In genomic region chr10:8092428-8092827, GRCh38 we compare ENCODE assay signal across 16 cellular contexts. TPM values are rescaled to one million over a fixed set of nuclear protein-coding genes. Genes with fewer than 3 reads are reported as not detected.
DNase-seq lines count a peak whose midpoint lies in the region; ATAC-seq and TF ChIP-seq lines count a peak whose summit lies in the region.
"Had no signal": no experiment of that assay in that cellular context is flagged by ENCODE, and none has a peak within 500 bp of the region (broad histone marks: within the 10 kb centered on the region; RNA-seq: fewer than 3 reads in every experiment).

No MANE protein-coding gene starts in this region.

- H3K9me3 ChIP-seq in mammary epithelial cell (replicated peaks; ENCODE audit: insufficient read depth, low read length) (no peaks in the 10 kb centered on the region), trophoblast cell (ENCODE audit: insufficient read depth, low read depth, low read length) (no peaks in the 10 kb centered on the region)
- H3K9me3 ChIP-seq: A549, HAP-1 had no signal

- 87% methylated on average over 2 of the region's 2 CpGs for WGBS in mammary epithelial cell (ENCODE audit: low coverage, missing lambda C conversion rate)
- no CpG with 5 or more reads among the region's 2 CpGs for WGBS in trophoblast cell (ENCODE audit: extremely low coverage, insufficient coverage, insufficient read length)

- no peak overlapping the region for H2AK5ac ChIP-seq in trophoblast cell (ENCODE audit: low read length)

- H3K27me3 Mint-ChIP-seq in T-helper 1 cell treated with Interleukin-12 subunit alpha and Interleukin-12 subunit beta and Interleukin-4 antibody, amounts not matched to agents 30 μg/mL and 1 μg/mL, for 36 hours (ENCODE audit: low read depth) = no peaks in the 10 kb centered on the region
- no peaks in the 10 kb centered on the region for H3K27me3 Mint-ChIP-seq in MCF 10A (ENCODE audit: insufficient read depth, unreplicated experiment)
- H3K27me3 Mint-ChIP-seq: CD4-positive, alpha-beta memory T cell had no signal

- no peak overlapping the region for H3K4me3 Mint-ChIP-seq in T-helper 1 cell treated with Interleukin-12 subunit alpha and Interleukin-12 subunit beta and Interleukin-4 antibody, amounts not matched to agents 30 μg/mL and 1 μg/mL, for 36 hours
- no peak overlapping the region for H3K4me3 Mint-ChIP-seq in MCF 10A (ENCODE audit: unreplicated experiment)
- H3K4me3 Mint-ChIP-seq: CD4-positive, alpha-beta memory T cell had no signal

- no peaks in the 10 kb centered on the region for H3K27me3 ChIP-seq in mammary epithelial cell (ENCODE audit: insufficient read depth, low read length)
- H3K27me3 ChIP-seq in trophoblast cell (ENCODE audit: insufficient read depth, low read length) = no peaks in the 10 kb centered on the region

- H2AFZ ChIP-seq in mammary epithelial cell (ENCODE audit: low read depth, low read length) (no peak overlapping the region), trophoblast cell (ENCODE audit: insufficient read depth, low read length, poor library complexity) (no peak overlapping the region)

- H3K4me1 ChIP-seq in mammary epithelial cell (ENCODE audit: insufficient read depth, low read length) (no peaks in the 10 kb centered on the region), trophoblast cell (ENCODE audit: control insufficient read depth in 1 of 2, insufficient read depth in 2 of 2, low read length in 2 of 2) (peaks cover 9 to 10% of the 10 kb centered on the region in 2 experiments)
- H3K4me1 ChIP-seq: A549, HAP-1 had no signal

- no peaks in the 10 kb centered on the region for H3K79me2 ChIP-seq in mammary epithelial cell (ENCODE audit: insufficient read depth, low read length)
- peaks cover 3% of the 10 kb centered on the region for H3K79me2 ChIP-seq in trophoblast cell (ENCODE audit: control insufficient read depth, insufficient read depth, low read length, poor library complexity)

- peaks cover 41% of the 10 kb centered on the region for H3K4me1 Mint-ChIP-seq in T-helper 1 cell treated with Interleukin-12 subunit alpha and Interleukin-12 subunit beta and Interleukin-4 antibody, amounts not matched to agents 30 μg/mL and 1 μg/mL, for 36 hours (ENCODE audit: low read depth)
- H3K4me1 Mint-ChIP-seq in MCF 10A (ENCODE audit: insufficient read depth, unreplicated experiment) = no peaks in the 10 kb centered on the region

- CTCF ChIA-PET in mammary epithelial cell (lab: Charles Lee; ENCODE audit: low non-redundant PET) = no interaction called here
- CTCF ChIA-PET in MCF 10A (lab: Yijun Ruan, JAX) = no interaction called here

- peaks cover 18% of the 10 kb centered on the region for H3K79me1 ChIP-seq in trophoblast cell (ENCODE audit: low read length)

- POLR2A ChIA-PET in MCF 10A (lab: Yijun Ruan, JAX) = no interaction called here

- no peak for DNase-seq in T-helper 1 cell
- DNase-seq in mammary epithelial cell = peak; percentile 48
- DNase-seq in MCF 10A (ENCODE audit: unreplicated experiment) = no peak
- peak in 1 of 2 donors; percentile 57 for DNase-seq in trophoblast cell
- DNase-seq in dermis blood vessel endothelial cell = no peak
- DNase-seq: AML-193; CD4-positive, alpha-beta memory T cell; DMS153; DMS79; GDM1 had no signal

- H3K4me2 ChIP-seq in mammary epithelial cell (ENCODE audit: insufficient read depth, low read depth, low read length) (no peak overlapping the region), trophoblast cell (ENCODE audit: low read length) (no peak overlapping the region)
- H3K4me2 ChIP-seq: A549 had no signal

- H3K27ac Mint-ChIP-seq in T-helper 1 cell treated with Interleukin-12 subunit alpha and Interleukin-12 subunit beta and Interleukin-4 antibody, amounts not matched to agents 30 μg/mL and 1 μg/mL, for 36 hours = peak overlapping the region; percentile 11
- no peak overlapping the region for H3K27ac Mint-ChIP-seq in MCF 10A (ENCODE audit: low read depth, unreplicated experiment)
- H3K27ac Mint-ChIP-seq: CD4-positive, alpha-beta memory T cell had no signal

- BruUV-seq in mammary epithelial cell (replicated peaks; lab: Mats Ljungman, UMichigan) = no TSS peak
- no TSS peak for BruUV-seq in MCF 10A (replicated peaks; lab: Mats Ljungman, UMichigan)

- no peak overlapping the region for H4K8ac ChIP-seq in trophoblast cell (ENCODE audit: low read depth, low read length)

- no peak overlapping the region for H3K4me3 ChIP-seq in mammary epithelial cell (replicated peaks in 1 of 3; ENCODE audit: insufficient read depth in 1 of 3, low read depth in 2 of 3, low read length in 3 of 3)
- no peak overlapping the region for H3K4me3 ChIP-seq in trophoblast cell (ENCODE audit: low read depth, low read length)
- H3K4me3 ChIP-seq: A549, HAP-1 had no signal

- no peaks in the 10 kb centered on the region for H4K20me1 ChIP-seq in mammary epithelial cell (ENCODE audit: insufficient read depth, low read length)

- H3K4ac ChIP-seq in trophoblast cell (ENCODE audit: low read depth, low read length) = no peak overlapping the region

- intact Hi-C loops in mammary epithelial cell (cut with micrococcal nuclease) = no loop called here
- intact Hi-C loops in MCF 10A (cut with micrococcal nuclease) = no loop called here

- no peak for ATAC-seq in HG03175 (IDR thresholded peaks at IDR 0.05; ENCODE audit: unreplicated experiment)
- ATAC-seq: A549 had no signal

- H2BK12ac ChIP-seq in trophoblast cell (ENCODE audit: low read length) = no peak overlapping the region

- no peak overlapping the region for H2BK120ac ChIP-seq in trophoblast cell (ENCODE audit: insufficient read depth, low read length, poor library complexity)

- in situ Hi-C loops in mammary epithelial cell (cut with MboI; ENCODE audit: low sequenced_read_pairs in 2 of 2) = no loop called here

- no peak overlapping the region for H3K23ac ChIP-seq in trophoblast cell (ENCODE audit: low read length)

- no peak overlapping the region for H3K14ac ChIP-seq in trophoblast cell (ENCODE audit: low read length)

- H4K91ac ChIP-seq in trophoblast cell (ENCODE audit: low read depth, low read length) = no peak overlapping the region

- peaks cover 19% of the 10 kb centered on the region for H3K36me3 Mint-ChIP-seq in T-helper 1 cell treated with Interleukin-12 subunit alpha and Interleukin-12 subunit beta and Interleukin-4 antibody, amounts not matched to agents 30 μg/mL and 1 μg/mL, for 36 hours (ENCODE audit: low read depth)
- H3K36me3 Mint-ChIP-seq in MCF 10A (ENCODE audit: insufficient read depth, unreplicated experiment) = no peaks in the 10 kb centered on the region

- no peak overlapping the region for H4K12ac ChIP-seq in trophoblast cell (ENCODE audit: low read depth, low read length)

- H3K18ac ChIP-seq in trophoblast cell (ENCODE audit: low read length) = no peak overlapping the region

- H2BK5ac ChIP-seq in trophoblast cell (ENCODE audit: low read depth, low read length, poor library complexity) = peak overlapping the region; percentile 68

- no peak overlapping the region for H3K9ac ChIP-seq in mammary epithelial cell (ENCODE audit: insufficient read depth, low read length)
- H3K9ac ChIP-seq in trophoblast cell (ENCODE audit: low read length) = no peak overlapping the region

- dilution Hi-C loops in mammary epithelial cell (cut with HindIII; ENCODE audit: low sequenced_read_pairs) = no loop called here

- H3K9me3 Mint-ChIP-seq in T-helper 1 cell treated with Interleukin-12 subunit alpha and Interleukin-12 subunit beta and Interleukin-4 antibody, amounts not matched to agents 30 μg/mL and 1 μg/mL, for 36 hours = no peaks in the 10 kb centered on the region
- peaks cover 6% of the 10 kb centered on the region for H3K9me3 Mint-ChIP-seq in MCF 10A (ENCODE audit: unreplicated experiment)

- TF ChIP-seq CTCF in mammary epithelial cell (conservative IDR thresholded peaks at IDR 0.05 in 1 of 2, IDR thresholded peaks at IDR 0.05 in 1 of 2; ENCODE audit: extremely low read depth in 1 of 2, insufficient read depth in 1 of 2, low read depth in 1 of 2, low read length in 2 of 2) = no peak
- no peak for TF ChIP-seq CTCF in MCF 10A (IDR thresholded peaks at IDR 0.05; ENCODE audit: unreplicated experiment)

- H3K27ac ChIP-seq in mammary epithelial cell (ENCODE audit: insufficient read depth, low read depth, low read length) (no peak overlapping the region), trophoblast cell (ENCODE audit: low read depth, low read length) (peak overlapping the region; percentile 3)
- H3K27ac ChIP-seq: 22Rv1, A549, C4-2B had no signal

- H3K36me3 ChIP-seq in mammary epithelial cell (ENCODE audit: insufficient read depth, low read length) (no peaks in the 10 kb centered on the region), trophoblast cell (ENCODE audit: control insufficient read depth in 1 of 2, insufficient read depth in 2 of 2, low read length in 2 of 2) (no peaks in the 10 kb centered on the region)
- H3K36me3 ChIP-seq: HAP-1 had no signal

RNA-seq across cellular contexts. Expression of gene GATA3, which starts 37.9 kb away (rescaled TPM):
- total RNA-seq in mammary epithelial cell = 10 to 100 TPM in 1 of 2 donors, 1 to 10 TPM in 1; 7.7 to 20.6 TPM
- polyA plus RNA-seq in mammary epithelial cell = 5.3 TPM
- 4.7 TPM for polyA minus RNA-seq in mammary epithelial cell
- total RNA-seq in MCF 10A (2022) = 13.1 and 14.6 TPM in 2 replicates
- polyA plus RNA-seq in trophoblast cell (2013) = 366 and 392 TPM in 2 replicates
- total RNA-seq in dermis blood vessel endothelial cell = 0.05 and 0.17 TPM in 2 replicates
